Comparison of ENCODE assay signal across 29 cellular contexts in genomic region chr6:109212683-109213082, GRCh38.
"Had no signal": no experiment of that assay in that cellular context is flagged by ENCODE, and none has a peak within 500 bp of the region (broad histone marks: within the 10 kb centered on the region; RNA-seq: fewer than 3 reads in every experiment).

No MANE protein-coding gene starts in this region.

- DNase-seq: colonic mucosa; cortex of kidney; dermis blood vessel endothelial cell; dorsolateral prefrontal cortex; effector CD4-positive, alpha-beta T cell; effector CD8-positive, alpha-beta T cell; effector memory CD4-positive, alpha-beta T cell; effector memory CD8-positive, alpha-beta T cell; endodermal cell; erythroblast; esophagus squamous epithelium; foreskin fibroblast; foreskin keratinocyte; foreskin melanocyte; gastrocnemius medialis; glutamatergic neuron; head of caudate nucleus; heart left ventricle; heart right ventricle had no signal

- H3K27ac ChIP-seq: colonic mucosa, coronary artery, dorsolateral prefrontal cortex, epithelial cell of prostate, esophagus muscularis mucosa, esophagus squamous epithelium, foreskin keratinocyte, gastrocnemius medialis, gastroesophageal sphincter, heart left ventricle, heart right ventricle had no signal

- H3K36me3 ChIP-seq: colonic mucosa, esophagus muscularis mucosa, esophagus squamous epithelium, gastrocnemius medialis, gastroesophageal sphincter, heart left ventricle, heart right ventricle had no signal

- H3K4me3 ChIP-seq: colonic mucosa, coronary artery, dorsolateral prefrontal cortex, esophagus muscularis mucosa, esophagus squamous epithelium, gastrocnemius medialis, gastroesophageal sphincter, heart left ventricle, heart right ventricle had no signal

- H3K27me3 ChIP-seq: colonic mucosa, dorsolateral prefrontal cortex, esophagus muscularis mucosa, esophagus squamous epithelium, gastrocnemius medialis, gastroesophageal sphincter, heart left ventricle, heart right ventricle had no signal

- H3K27ac Mint-ChIP-seq: dendritic cell treated with granulocyte-macrophage colony-stimulating factor and Interleukin-4, amounts not matched to agents 40 ng/mL and 50 ng/mL, for 4 days; effector memory CD8-positive, alpha-beta T cell; endodermal cell had no signal

- H3K4me1 ChIP-seq: colonic mucosa, esophagus muscularis mucosa, esophagus squamous epithelium, foreskin keratinocyte, gastrocnemius medialis, gastroesophageal sphincter, heart left ventricle, heart right ventricle had no signal

- H3K4me1 Mint-ChIP-seq: endodermal cell had no signal

- ATAC-seq: effector memory CD8-positive, alpha-beta T cell; esophagus mucosa; foreskin keratinocyte; gastrocnemius medialis; gastroesophageal sphincter; heart left ventricle; heart right ventricle had no signal

- FAIRE-seq: colon, endometrium, endothelial cell of umbilical vein, frontal cortex had no signal

- H3K4me3 Mint-ChIP-seq: dendritic cell treated with granulocyte-macrophage colony-stimulating factor and Interleukin-4, amounts not matched to agents 40 ng/mL and 50 ng/mL, for 4 days; effector memory CD8-positive, alpha-beta T cell; endodermal cell had no signal

- H3K9me3 ChIP-seq: colonic mucosa, gastrocnemius medialis had no signal

- H3K27me3 Mint-ChIP-seq: dendritic cell treated with granulocyte-macrophage colony-stimulating factor and Interleukin-4, amounts not matched to agents 40 ng/mL and 50 ng/mL, for 4 days had no signal
